29 cellular contexts compared by ENCODE assay signal in the genomic region with DNA sequence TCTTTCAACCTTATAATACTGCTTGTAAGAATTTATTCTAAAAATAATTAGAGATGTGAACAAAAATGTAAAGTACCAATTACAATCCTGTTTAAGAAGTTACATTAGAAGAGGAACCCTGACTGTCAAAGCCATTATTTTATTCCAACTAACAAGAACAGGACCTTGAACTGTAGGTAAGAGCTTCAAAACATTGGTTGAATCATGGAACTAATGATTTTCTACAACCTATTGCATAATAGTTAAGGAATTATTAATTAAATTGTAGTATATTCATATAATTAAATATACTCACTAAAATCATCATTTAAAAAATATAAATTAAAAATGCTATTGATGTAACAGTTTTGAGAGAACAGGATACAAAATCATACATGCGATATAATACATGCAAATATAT.
"Had no signal": no experiment of that assay in that cellular context is flagged by ENCODE, and none has a peak within 500 bp of the region (broad histone marks: within the 10 kb centered on the region; RNA-seq: fewer than 3 reads in every experiment).

No MANE protein-coding gene starts in this region.

- H3K36me3 Mint-ChIP-seq: naive thymus-derived CD4-positive, alpha-beta T cell; natural killer cell; stimulated activated effector memory CD8-positive, alpha-beta T cell treated with anti-CD3 and anti-CD28 coated beads, Interleukin-12 subunit alpha, Interleukin-12 subunit beta, amount 100 ng/mL, for 72 hours; stimulated activated naive B cell treated with anti-CD40 and anti-IgM and Interleukin-4, amounts not matched to agents 10 μg/mL and 1 μg/mL and 100 μg/mL, for 72 hours had no signal

- FAIRE-seq: urothelium cell line had no signal

- H3K27ac Mint-ChIP-seq: naive thymus-derived CD4-positive, alpha-beta T cell; natural killer cell; nephron; progenitor cell of endocrine pancreas; stimulated activated effector memory CD8-positive, alpha-beta T cell treated with anti-CD3 and anti-CD28 coated beads, Interleukin-12 subunit alpha, Interleukin-12 subunit beta, amount 100 ng/mL, for 72 hours; stimulated activated naive B cell treated with anti-CD40 and anti-IgM and Interleukin-4, amounts not matched to agents 10 μg/mL and 1 μg/mL and 100 μg/mL, for 72 hours; stimulated activated naive CD8-positive, alpha-beta T cell treated with anti-CD3 and anti-CD28 coated beads, Interleukin-15, Interleukin-2, amounts not matched to agents 100 ng/mL and 50 ng/mL, for 24 hours had no signal

- H2AFZ ChIP-seq: parathyroid adenoma had no signal

- H3K4me1 ChIP-seq: parathyroid adenoma, psoas muscle, stomach, thyroid gland, tibial nerve, upper lobe of left lung, vagina had no signal

- DNase-seq: naive thymus-derived CD4-positive, alpha-beta T cell; natural killer cell; nucleus accumbens; posterior cingulate gyrus; psoas muscle; right cardiac atrium; stimulated activated CD4-positive, alpha-beta T cell treated with anti-CD3 and anti-CD28 coated beads, Interleukin-15, amount 100 ng/mL, for 24 hours; stimulated activated CD4-positive, alpha-beta T cell treated with anti-CD3 and anti-CD28 coated beads, Interleukin-2, amount 100 ng/mL, for 24 hours; stimulated activated CD4-positive, alpha-beta T cell treated with anti-CD3 and anti-CD28 coated beads, Interleukin-2, amount 100 ng/mL, for 48 hours; stimulated activated CD4-positive, alpha-beta T cell treated with anti-CD3 and anti-CD28 coated beads, Interleukin-4, amount 100 ng/mL, for 24 hours; stimulated activated naive B cell treated with anti-CD40 and anti-IgM and Interleukin-4, amounts not matched to agents 10 μg/mL and 1 μg/mL and 100 μg/mL, for 72 hours; stimulated activated naive CD4-positive, alpha-beta T cell treated with Interleukin-2 at 50 U/mL for 16 hours; stomach; thyroid gland; trophoblast cell; upper lobe of left lung had no signal

- H3K9me3 Mint-ChIP-seq: naive thymus-derived CD4-positive, alpha-beta T cell; nephron; neural crest cell; stimulated activated naive CD8-positive, alpha-beta T cell treated with anti-CD3 and anti-CD28 coated beads, Interleukin-15, Interleukin-2, amounts not matched to agents 100 ng/mL and 50 ng/mL, for 24 hours had no signal

- H3K4me3 ChIP-seq: psoas muscle, skin epidermis, stomach, thoracic aorta, thyroid gland, tibial nerve, upper lobe of left lung, vagina had no signal

- H3K27ac ChIP-seq: neutrophil, parathyroid adenoma, psoas muscle, skin epidermis, stomach, thoracic aorta, thyroid gland, tibial nerve, upper lobe of left lung, vagina had no signal

- H3K27me3 Mint-ChIP-seq: progenitor cell of endocrine pancreas; stimulated activated naive B cell treated with anti-CD40 and anti-IgM and Interleukin-4, amounts not matched to agents 10 μg/mL and 1 μg/mL and 100 μg/mL, for 72 hours; stimulated activated naive CD8-positive, alpha-beta T cell treated with anti-CD3 and anti-CD28 coated beads, Interleukin-15, Interleukin-2, amounts not matched to agents 100 ng/mL and 50 ng/mL, for 24 hours had no signal

- H3K9me3 ChIP-seq: neutrophil, psoas muscle, stomach, thoracic aorta, thyroid gland, tibial nerve, upper lobe of left lung, vagina had no signal

- H3K4me1 Mint-ChIP-seq: naive thymus-derived CD4-positive, alpha-beta T cell; natural killer cell; nephron; neural crest cell; stimulated activated effector memory CD8-positive, alpha-beta T cell treated with anti-CD3 and anti-CD28 coated beads, Interleukin-12 subunit alpha, Interleukin-12 subunit beta, amount 100 ng/mL, for 72 hours; stimulated activated naive B cell treated with anti-CD40 and anti-IgM and Interleukin-4, amounts not matched to agents 10 μg/mL and 1 μg/mL and 100 μg/mL, for 72 hours had no signal

- H3K4me3 Mint-ChIP-seq: naive thymus-derived CD4-positive, alpha-beta T cell; natural killer cell; nephron; neural crest cell; stimulated activated effector memory CD8-positive, alpha-beta T cell treated with anti-CD3 and anti-CD28 coated beads, Interleukin-12 subunit alpha, Interleukin-12 subunit beta, amount 100 ng/mL, for 72 hours; stimulated activated naive B cell treated with anti-CD40 and anti-IgM and Interleukin-4, amounts not matched to agents 10 μg/mL and 1 μg/mL and 100 μg/mL, for 72 hours; stimulated activated naive CD8-positive, alpha-beta T cell treated with anti-CD3 and anti-CD28 coated beads, Interleukin-15, Interleukin-2, amounts not matched to agents 100 ng/mL and 50 ng/mL, for 24 hours had no signal

- H3K9ac ChIP-seq: parathyroid adenoma had no signal

- H3K36me3 ChIP-seq: neutrophil, stomach, thoracic aorta, thyroid gland, tibial nerve, upper lobe of left lung, vagina had no signal

- H3K27me3 ChIP-seq: neutrophil, stomach, thyroid gland, tibial nerve, upper lobe of left lung, vagina had no signal

- H3K79me2 ChIP-seq: parathyroid adenoma had no signal

- ATAC-seq: naive thymus-derived CD4-positive, alpha-beta T cell; natural killer cell; psoas muscle; right cardiac atrium; sciatic nerve; stimulated activated effector memory CD8-positive, alpha-beta T cell treated with anti-CD3 and anti-CD28 coated beads, Interleukin-12 subunit alpha, Interleukin-12 subunit beta, amount 100 ng/mL, for 72 hours; stimulated activated naive B cell treated with anti-CD40 and anti-IgM and Interleukin-4, amounts not matched to agents 10 μg/mL and 1 μg/mL and 100 μg/mL, for 72 hours had no signal
